ENCODE assay signal across 12 cellular contexts in genomic region chr11:10784229-10785145, GRCh38. TPM values are rescaled to one million over a fixed set of nuclear protein-coding genes. Genes with fewer than 3 reads are reported as not detected.
DNase-seq lines count a peak whose midpoint lies in the region; ATAC-seq and TF ChIP-seq lines count a peak whose summit lies in the region.
"Had no signal": no experiment of that assay in that cellular context is flagged by ENCODE, and none has a peak within 500 bp of the region (broad histone marks: within the 10 kb centered on the region; RNA-seq: fewer than 3 reads in every experiment).

No MANE protein-coding gene starts in this region.

- no peak overlapping the region for H3K27ac Mint-ChIP-seq in T-cell
- H3K27ac Mint-ChIP-seq: CD14-positive monocyte, memory B cell had no signal

- H3K36me3 ChIP-seq in left lung (peaks cover 0 to 7% of the 10 kb centered on the region in 2 donors), body of pancreas (replicated peaks in 1 of 2; ENCODE audit: insufficient read depth in 1 of 2, low read depth in 2 of 2) (peaks cover 2% of the 10 kb centered on the region in 2 donors)
- H3K36me3 ChIP-seq: tibial nerve had no signal

- CTCF ChIA-PET in T-cell (lab: Charles Lee), result interaction anchor here (0.7 to 1.0 kb wide), 3 partner anchors 8 to 29 kb away, joined by 3 to 4 read pairs (median 3); no protein-coding TSS in a partner anchor

- H3K9me3 ChIP-seq in left lung (no peaks in the 10 kb centered on the region), body of pancreas (no peaks in the 10 kb centered on the region)
- H3K9me3 ChIP-seq: tibial nerve had no signal

- H3K4me1 Mint-ChIP-seq in T-cell, result no peaks in the 10 kb centered on the region
- H3K4me1 Mint-ChIP-seq: memory B cell had no signal

- H3K27ac ChIP-seq in left lung, result no peak overlapping the region
- H3K27ac ChIP-seq in body of pancreas, result no peak overlapping the region
- H3K27ac ChIP-seq: coronary artery, tibial nerve had no signal

- H3K36me3 Mint-ChIP-seq in T-cell, result peaks cover 4% of the 10 kb centered on the region

- 71 to 72% methylated on average over 10 of the region's 10 CpGs for WGBS in body of pancreas, 2 donors

- no peak overlapping the region for H3K4me3 Mint-ChIP-seq in T-cell
- H3K4me3 Mint-ChIP-seq: CD14-positive monocyte, memory B cell had no signal

- TF ChIP-seq CTCF in left lung (IDR thresholded peaks at IDR 0.05) (no peak), body of pancreas (IDR thresholded peaks at IDR 0.05) (no peak)

- H3K27me3 Mint-ChIP-seq in T-cell, result no peaks in the 10 kb centered on the region
- H3K27me3 Mint-ChIP-seq: memory B cell had no signal

- POLR2A ChIA-PET in T-cell (lab: Charles Lee), result interaction anchor here in 1 of 2 donors (0.6 to 0.7 kb wide), 2 partner anchors 17 to 19 kb away, joined by 3 read pairs; no protein-coding TSS in a partner anchor

- intact Hi-C loops in left lung (cut with DNase I), result no loop called here
- intact Hi-C loops in body of pancreas (cut with DNase I), result loop anchor here (10.0 kb wide), 1 partner anchor 1020 kb away; no protein-coding TSS in a partner anchor

- ATAC-seq in SK-N-SH treated with all-trans-retinoic acid at 6 μM for 48 hours (peak; percentile 55), left lung (peak; percentile 19), GM18511 (IDR thresholded peaks at IDR 0.05; ENCODE audit: unreplicated experiment) (no peak), body of pancreas (no peak), GM19463 (IDR thresholded peaks at IDR 0.05; ENCODE audit: unreplicated experiment) (no peak), T-cell (replicated peaks in 1 of 4) (no peak)

- no peak for TF ChIP-seq POLR2A in body of pancreas (IDR thresholded peaks at IDR 0.05)

- DNase-seq in DMS153 (lab: John Stamatoyannopoulos, UW) (peak; percentile 76), NCI-H128 (lab: John Stamatoyannopoulos, UW; ENCODE audit: unreplicated experiment) (peak; percentile 48), left lung (no peak), body of pancreas (no peak), T-cell (no peak)

- no peaks in the 10 kb centered on the region for H3K27me3 ChIP-seq in left lung
- H3K27me3 ChIP-seq in body of pancreas, result no peaks in the 10 kb centered on the region
- H3K27me3 ChIP-seq: tibial nerve had no signal

- H3K4me1 ChIP-seq in left lung (no peaks in the 10 kb centered on the region), body of pancreas (no peaks in the 10 kb centered on the region)
- H3K4me1 ChIP-seq: tibial nerve had no signal

- no peaks in the 10 kb centered on the region for H3K9me3 Mint-ChIP-seq in T-cell
- H3K9me3 Mint-ChIP-seq: memory B cell had no signal

- H3K4me3 ChIP-seq in left lung (no peak overlapping the region), body of pancreas (no peak overlapping the region)
- H3K4me3 ChIP-seq: coronary artery, tibial nerve had no signal

TF ChIP-seq in SK-N-SH treated with all-trans-retinoic acid at 6 μM for 48 hours, 23 proteins besides CTCF, POLR2A, EP300 and RAD21:
- TF ChIP-seq PATZ1 (CRISPR knock-in tag; IDR thresholded peaks at IDR 0.05; ENCODE audit: borderline replicate concordance) (no peak), PPARA (CRISPR knock-in tag; IDR thresholded peaks at IDR 0.05; ENCODE audit: borderline replicate concordance) (no peak), TSHZ2 (CRISPR knock-in tag; IDR thresholded peaks at IDR 0.05) (0 out of 2 replicates have a peak, but pooled peaks have one; percentile 3), SNAI2 (CRISPR knock-in tag; IDR thresholded peaks at IDR 0.05) (no peak), TOX (CRISPR knock-in tag; IDR thresholded peaks at IDR 0.05; ENCODE audit: borderline replicate concordance) (no peak)

RNA-seq across cellular contexts. Expression of gene EIF4G2, which starts 24.2 kb away (rescaled TPM):
- 1,000 to 10,000 TPM in 1 of 2 donors, 100 to 1,000 TPM in 1; 852 to 1,027 TPM for total RNA-seq in left lung
- total RNA-seq in body of pancreas, result 100 to 1,000 TPM; 223 to 230 TPM
- 1,000 to 10,000 TPM in 1 of 5 donors, 100 to 1,000 TPM in 4; 575 to 1,022 (median 643) TPM for total RNA-seq in T-cell

RNA-seq across cellular contexts. Expression of gene CTR9, which starts 33.4 kb away (rescaled TPM):
- total RNA-seq in left lung (10 to 100 TPM; 33.8 to 38.4 TPM), body of pancreas (10 to 100 TPM; 12.2 to 28.7 TPM), T-cell (10 to 100 TPM; 26.4 to 45.6 (median 42.2) TPM)

Comparison
In these comparisons a context has a peak if more than half of its experiments do, and no peak if none do; other contexts are left out.
1. DNase-seq: peak in DMS153 (single experiment) and NCI-H128 (single experiment); none in left lung (0 of 2), body of pancreas (0 of 4) and T-cell (0 of 34).
2. ATAC-seq: peak in SK-N-SH treated with all-trans-retinoic acid at 6 μM for 48 hours (single experiment) and left lung (single experiment); none in GM18511 (single experiment), body of pancreas (single experiment), GM19463 (single experiment) and T-cell (0 of 4).